1 cellular context compared by ENCODE assay signal in the genomic region with DNA sequence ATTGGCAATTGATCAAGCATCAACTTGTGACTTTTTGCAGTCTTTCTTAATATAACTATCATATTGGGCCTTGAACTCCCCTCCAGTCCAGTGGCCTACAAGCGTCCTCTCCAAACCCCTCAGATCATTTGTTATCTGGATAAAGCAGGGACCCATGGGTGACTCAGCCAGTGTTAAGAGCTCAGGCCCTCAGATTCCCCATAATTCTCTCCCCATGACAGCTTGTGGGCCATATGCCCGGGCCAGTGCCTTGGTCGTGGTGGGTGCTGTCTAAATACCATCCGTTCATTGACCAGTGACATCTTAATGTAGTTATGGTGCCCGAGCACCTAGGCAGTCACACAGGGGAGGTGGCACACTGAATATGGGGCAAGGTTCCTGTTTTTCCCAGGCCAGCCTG.
TF ChIP-seq lines count a peak whose summit lies in the region.

No MANE protein-coding gene starts in this region.

TF ChIP-seq in K562, 482 proteins besides CTCF, POLR2A, EP300 and RAD21 (continued from another document and continues in another):
- TF ChIP-seq ZKSCAN8 (CRISPR knock-in tag; IDR thresholded peaks at IDR 0.05) (no peak), RFX1 (IDR thresholded peaks at IDR 0.05) (no peak), FOXP1 (CRISPR knock-in tag; IDR thresholded peaks at IDR 0.05) (no peak), HDAC8 (tag; IDR thresholded peaks at IDR 0.05) (no peak), TAF9B (IDR thresholded peaks at IDR 0.05; ENCODE audit: partially characterized antibody) (no peak), FOXJ3 (CRISPR knock-in tag; IDR thresholded peaks at IDR 0.05) (no peak), ZNF384 (IDR thresholded peaks at IDR 0.05; ENCODE audit: low read depth, low read length) (no peak), MAFG (tag; conservative IDR thresholded peaks at IDR 0.05) (peak; percentile 69; the same call in 1 of the 2 replicates), KAT8 (IDR thresholded peaks at IDR 0.05; ENCODE audit: low read depth) (no peak), KAT7 (CRISPR knock-in tag; IDR thresholded peaks at IDR 0.05; ENCODE audit: borderline replicate concordance) (no peak), HNRNPK (IDR thresholded peaks at IDR 0.05; ENCODE audit: low read depth, low read length, poor library complexity, severe bottlenecking) (no peak), ZNF23 (CRISPR knock-in tag; IDR thresholded peaks at IDR 0.05) (no peak), NFATC3 (IDR thresholded peaks at IDR 0.05) (no peak), ZNF174 (CRISPR knock-in tag; IDR thresholded peaks at IDR 0.05) (no peak), RAD51 (IDR thresholded peaks at IDR 0.05; ENCODE audit: borderline replicate concordance, low read depth) (no peak), ZNF436 (CRISPR knock-in tag; IDR thresholded peaks at IDR 0.05) (no peak), RBM15 (IDR thresholded peaks at IDR 0.05; ENCODE audit: insufficient read depth, low read length) (no peak), RBBP5 (IDR thresholded peaks at IDR 0.05; ENCODE audit: borderline replicate concordance, insufficient read depth, low read length, poor library complexity, severe bottlenecking) (no peak), CBX3 (IDR thresholded peaks at IDR 0.05; ENCODE audit: borderline replicate concordance in 1 of 2, low read length in 2 of 2) (peak in 1 of 2 experiments; percentile 61; a peak in 1 of 3 replicates), TEAD4 (IDR thresholded peaks at IDR 0.05; ENCODE audit: low read length) (peak; percentile 87), TEAD4 (CRISPR knock-in tag; IDR thresholded peaks at IDR 0.05; ENCODE audit: borderline replicate concordance) (no peak), E2F3 (CRISPR knock-in tag; IDR thresholded peaks at IDR 0.05) (no peak), CBFA2T3 (IDR thresholded peaks at IDR 0.05) (peak; percentile 86), ZNF778 (CRISPR knock-in tag; IDR thresholded peaks at IDR 0.05) (no peak), SRSF9 (IDR thresholded peaks at IDR 0.05; ENCODE audit: borderline replicate concordance, low read depth, low read length) (no peak)
- TF ChIP-seq, protein P1, sequence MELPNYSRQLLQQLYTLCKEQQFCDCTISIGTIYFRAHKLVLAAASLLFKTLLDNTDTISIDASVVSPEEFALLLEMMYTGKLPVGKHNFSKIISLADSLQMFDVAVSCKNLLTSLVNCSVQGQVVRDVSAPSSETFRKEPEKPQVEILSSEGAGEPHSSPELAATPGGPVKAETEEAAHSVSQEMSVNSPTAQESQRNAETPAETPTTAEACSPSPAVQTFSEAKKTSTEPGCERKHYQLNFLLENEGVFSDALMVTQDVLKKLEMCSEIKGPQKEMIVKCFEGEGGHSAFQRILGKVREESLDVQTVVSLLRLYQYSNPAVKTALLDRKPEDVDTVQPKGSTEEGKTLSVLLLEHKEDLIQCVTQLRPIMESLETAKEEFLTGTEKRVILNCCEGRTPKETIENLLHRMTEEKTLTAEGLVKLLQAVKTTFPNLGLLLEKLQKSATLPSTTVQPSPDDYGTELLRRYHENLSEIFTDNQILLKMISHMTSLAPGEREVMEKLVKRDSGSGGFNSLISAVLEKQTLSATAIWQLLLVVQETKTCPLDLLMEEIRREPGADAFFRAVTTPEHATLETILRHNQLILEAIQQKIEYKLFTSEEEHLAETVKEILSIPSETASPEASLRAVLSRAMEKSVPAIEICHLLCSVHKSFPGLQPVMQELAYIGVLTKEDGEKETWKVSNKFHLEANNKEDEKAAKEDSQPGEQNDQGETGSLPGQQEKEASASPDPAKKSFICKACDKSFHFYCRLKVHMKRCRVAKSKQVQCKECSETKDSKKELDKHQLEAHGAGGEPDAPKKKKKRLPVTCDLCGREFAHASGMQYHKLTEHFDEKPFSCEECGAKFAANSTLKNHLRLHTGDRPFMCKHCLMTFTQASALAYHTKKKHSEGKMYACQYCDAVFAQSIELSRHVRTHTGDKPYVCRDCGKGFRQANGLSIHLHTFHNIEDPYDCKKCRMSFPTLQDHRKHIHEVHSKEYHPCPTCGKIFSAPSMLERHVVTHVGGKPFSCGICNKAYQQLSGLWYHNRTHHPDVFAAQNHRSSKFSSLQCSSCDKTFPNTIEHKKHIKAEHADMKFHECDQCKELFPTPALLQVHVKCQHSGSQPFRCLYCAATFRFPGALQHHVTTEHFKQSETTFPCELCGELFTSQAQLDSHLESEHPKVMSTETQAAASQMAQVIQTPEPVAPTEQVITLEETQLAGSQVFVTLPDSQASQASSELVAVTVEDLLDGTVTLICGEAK (IDR thresholded peaks at IDR 0.05) = no peak
- TF ChIP-seq, protein P1 (CRISPR knock-in tag; IDR thresholded peaks at IDR 0.05) = no peak
- TF ChIP-seq, protein P2, sequence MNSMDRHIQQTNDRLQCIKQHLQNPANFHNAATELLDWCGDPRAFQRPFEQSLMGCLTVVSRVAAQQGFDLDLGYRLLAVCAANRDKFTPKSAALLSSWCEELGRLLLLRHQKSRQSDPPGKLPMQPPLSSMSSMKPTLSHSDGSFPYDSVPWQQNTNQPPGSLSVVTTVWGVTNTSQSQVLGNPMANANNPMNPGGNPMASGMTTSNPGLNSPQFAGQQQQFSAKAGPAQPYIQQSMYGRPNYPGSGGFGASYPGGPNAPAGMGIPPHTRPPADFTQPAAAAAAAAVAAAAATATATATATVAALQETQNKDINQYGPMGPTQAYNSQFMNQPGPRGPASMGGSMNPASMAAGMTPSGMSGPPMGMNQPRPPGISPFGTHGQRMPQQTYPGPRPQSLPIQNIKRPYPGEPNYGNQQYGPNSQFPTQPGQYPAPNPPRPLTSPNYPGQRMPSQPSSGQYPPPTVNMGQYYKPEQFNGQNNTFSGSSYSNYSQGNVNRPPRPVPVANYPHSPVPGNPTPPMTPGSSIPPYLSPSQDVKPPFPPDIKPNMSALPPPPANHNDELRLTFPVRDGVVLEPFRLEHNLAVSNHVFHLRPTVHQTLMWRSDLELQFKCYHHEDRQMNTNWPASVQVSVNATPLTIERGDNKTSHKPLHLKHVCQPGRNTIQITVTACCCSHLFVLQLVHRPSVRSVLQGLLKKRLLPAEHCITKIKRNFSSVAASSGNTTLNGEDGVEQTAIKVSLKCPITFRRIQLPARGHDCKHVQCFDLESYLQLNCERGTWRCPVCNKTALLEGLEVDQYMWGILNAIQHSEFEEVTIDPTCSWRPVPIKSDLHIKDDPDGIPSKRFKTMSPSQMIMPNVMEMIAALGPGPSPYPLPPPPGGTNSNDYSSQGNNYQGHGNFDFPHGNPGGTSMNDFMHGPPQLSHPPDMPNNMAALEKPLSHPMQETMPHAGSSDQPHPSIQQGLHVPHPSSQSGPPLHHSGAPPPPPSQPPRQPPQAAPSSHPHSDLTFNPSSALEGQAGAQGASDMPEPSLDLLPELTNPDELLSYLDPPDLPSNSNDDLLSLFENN (IDR thresholded peaks at IDR 0.05; ENCODE audit: low read depth in 2 of 2, low read length in 2 of 2) = peak in 1 of 2 experiments; percentile 68; a peak in 1 of 4 replicates
- TF ChIP-seq, protein P3, sequence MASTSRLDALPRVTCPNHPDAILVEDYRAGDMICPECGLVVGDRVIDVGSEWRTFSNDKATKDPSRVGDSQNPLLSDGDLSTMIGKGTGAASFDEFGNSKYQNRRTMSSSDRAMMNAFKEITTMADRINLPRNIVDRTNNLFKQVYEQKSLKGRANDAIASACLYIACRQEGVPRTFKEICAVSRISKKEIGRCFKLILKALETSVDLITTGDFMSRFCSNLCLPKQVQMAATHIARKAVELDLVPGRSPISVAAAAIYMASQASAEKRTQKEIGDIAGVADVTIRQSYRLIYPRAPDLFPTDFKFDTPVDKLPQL (IDR thresholded peaks at IDR 0.05; ENCODE audit: extremely low read depth, insufficient read length) = no peak
- TF ChIP-seq, protein P4, sequence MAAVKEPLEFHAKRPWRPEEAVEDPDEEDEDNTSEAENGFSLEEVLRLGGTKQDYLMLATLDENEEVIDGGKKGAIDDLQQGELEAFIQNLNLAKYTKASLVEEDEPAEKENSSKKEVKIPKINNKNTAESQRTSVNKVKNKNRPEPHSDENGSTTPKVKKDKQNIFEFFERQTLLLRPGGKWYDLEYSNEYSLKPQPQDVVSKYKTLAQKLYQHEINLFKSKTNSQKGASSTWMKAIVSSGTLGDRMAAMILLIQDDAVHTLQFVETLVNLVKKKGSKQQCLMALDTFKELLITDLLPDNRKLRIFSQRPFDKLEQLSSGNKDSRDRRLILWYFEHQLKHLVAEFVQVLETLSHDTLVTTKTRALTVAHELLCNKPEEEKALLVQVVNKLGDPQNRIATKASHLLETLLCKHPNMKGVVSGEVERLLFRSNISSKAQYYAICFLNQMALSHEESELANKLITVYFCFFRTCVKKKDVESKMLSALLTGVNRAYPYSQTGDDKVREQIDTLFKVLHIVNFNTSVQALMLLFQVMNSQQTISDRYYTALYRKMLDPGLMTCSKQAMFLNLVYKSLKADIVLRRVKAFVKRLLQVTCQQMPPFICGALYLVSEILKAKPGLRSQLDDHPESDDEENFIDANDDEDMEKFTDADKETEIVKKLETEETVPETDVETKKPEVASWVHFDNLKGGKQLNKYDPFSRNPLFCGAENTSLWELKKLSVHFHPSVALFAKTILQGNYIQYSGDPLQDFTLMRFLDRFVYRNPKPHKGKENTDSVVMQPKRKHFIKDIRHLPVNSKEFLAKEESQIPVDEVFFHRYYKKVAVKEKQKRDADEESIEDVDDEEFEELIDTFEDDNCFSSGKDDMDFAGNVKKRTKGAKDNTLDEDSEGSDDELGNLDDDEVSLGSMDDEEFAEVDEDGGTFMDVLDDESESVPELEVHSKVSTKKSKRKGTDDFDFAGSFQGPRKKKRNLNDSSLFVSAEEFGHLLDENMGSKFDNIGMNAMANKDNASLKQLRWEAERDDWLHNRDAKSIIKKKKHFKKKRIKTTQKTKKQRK (IDR thresholded peaks at IDR 0.05; ENCODE audit: borderline replicate concordance, low read depth, low read length) = no peak
- TF ChIP-seq, protein P5, sequence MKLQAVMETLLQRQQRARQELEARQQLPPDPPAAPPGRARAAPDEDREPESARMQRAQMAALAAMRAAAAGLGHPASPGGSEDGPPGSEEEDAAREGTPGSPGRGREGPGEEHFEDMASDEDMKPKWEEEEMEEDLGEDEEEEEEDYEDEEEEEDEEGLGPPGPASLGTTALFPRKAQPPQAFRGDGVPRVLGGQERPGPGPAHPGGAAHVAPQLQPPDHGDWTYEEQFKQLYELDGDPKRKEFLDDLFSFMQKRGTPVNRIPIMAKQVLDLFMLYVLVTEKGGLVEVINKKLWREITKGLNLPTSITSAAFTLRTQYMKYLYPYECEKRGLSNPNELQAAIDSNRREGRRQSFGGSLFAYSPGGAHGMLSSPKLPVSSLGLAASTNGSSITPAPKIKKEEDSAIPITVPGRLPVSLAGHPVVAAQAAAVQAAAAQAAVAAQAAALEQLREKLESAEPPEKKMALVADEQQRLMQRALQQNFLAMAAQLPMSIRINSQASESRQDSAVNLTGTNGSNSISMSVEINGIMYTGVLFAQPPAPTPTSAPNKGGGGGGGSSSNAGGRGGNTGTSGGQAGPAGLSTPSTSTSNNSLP (IDR thresholded peaks at IDR 0.05; ENCODE audit: borderline replicate concordance, low read depth, low read length) = 0 out of 2 replicates have a peak, but pooled peaks have one; percentile 31
- TF ChIP-seq, protein P6, sequence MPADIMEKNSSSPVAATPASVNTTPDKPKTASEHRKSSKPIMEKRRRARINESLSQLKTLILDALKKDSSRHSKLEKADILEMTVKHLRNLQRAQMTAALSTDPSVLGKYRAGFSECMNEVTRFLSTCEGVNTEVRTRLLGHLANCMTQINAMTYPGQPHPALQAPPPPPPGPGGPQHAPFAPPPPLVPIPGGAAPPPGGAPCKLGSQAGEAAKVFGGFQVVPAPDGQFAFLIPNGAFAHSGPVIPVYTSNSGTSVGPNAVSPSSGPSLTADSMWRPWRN (IDR thresholded peaks at IDR 0.05; ENCODE audit: low read depth) = no peak
- TF ChIP-seq, protein P7, sequence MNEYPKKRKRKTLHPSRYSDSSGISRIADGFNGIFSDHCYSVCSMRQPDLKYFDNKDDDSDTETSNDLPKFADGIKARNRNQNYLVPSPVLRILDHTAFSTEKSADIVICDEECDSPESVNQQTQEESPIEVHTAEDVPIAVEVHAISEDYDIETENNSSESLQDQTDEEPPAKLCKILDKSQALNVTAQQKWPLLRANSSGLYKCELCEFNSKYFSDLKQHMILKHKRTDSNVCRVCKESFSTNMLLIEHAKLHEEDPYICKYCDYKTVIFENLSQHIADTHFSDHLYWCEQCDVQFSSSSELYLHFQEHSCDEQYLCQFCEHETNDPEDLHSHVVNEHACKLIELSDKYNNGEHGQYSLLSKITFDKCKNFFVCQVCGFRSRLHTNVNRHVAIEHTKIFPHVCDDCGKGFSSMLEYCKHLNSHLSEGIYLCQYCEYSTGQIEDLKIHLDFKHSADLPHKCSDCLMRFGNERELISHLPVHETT (CRISPR knock-in tag; conservative IDR thresholded peaks at IDR 0.05 in 1 of 2, IDR thresholded peaks at IDR 0.05 in 1 of 2) = 0 out of 4 replicates have a peak, but pooled peaks of 1 of the 2 experiments have one; percentile 48
